8 cellular contexts compared by ENCODE assay signal in the genomic region with DNA sequence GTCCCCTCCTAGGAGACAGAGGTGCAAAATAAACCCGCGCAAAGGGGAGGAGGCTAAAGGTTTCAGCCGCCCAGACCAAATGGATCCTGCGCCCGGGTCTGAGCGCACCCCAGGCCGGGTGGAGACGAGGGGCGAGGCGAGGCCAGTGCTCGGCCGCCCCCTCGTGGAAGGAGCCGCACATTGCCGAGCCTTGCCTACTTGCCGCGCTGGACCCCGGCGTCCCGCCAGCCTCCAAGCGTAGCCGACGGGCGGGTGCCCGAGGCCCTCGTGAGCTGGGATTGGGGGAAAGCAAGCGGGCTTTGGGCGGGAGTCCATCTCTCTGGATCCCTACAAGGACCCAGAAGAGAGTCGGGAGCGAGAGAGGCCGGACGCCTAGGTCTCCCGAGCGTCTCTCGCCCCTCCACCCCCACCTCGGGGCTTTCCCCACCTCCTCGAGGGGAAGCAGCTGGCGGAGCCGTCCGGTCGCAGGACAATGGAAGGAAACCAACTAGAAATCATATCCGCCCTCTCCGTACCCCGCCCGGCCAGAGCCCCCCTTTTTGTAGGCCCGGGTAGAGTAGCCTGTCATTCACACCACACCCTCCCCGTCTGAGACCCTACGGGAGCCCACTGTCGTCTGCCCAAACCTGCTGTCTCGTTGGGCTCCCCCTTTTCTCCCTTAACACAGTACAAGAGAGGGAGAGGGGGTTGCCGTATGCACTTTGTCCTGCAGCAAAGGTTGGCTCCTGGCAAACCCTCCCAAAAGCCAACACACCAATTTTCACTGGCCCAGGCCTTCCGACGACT. TPM values are rescaled to one million over a fixed set of nuclear protein-coding genes. Genes with fewer than 3 reads are reported as not detected.
DNase-seq lines count a peak whose midpoint lies in the region; ATAC-seq and TF ChIP-seq lines count a peak whose summit lies in the region.

No MANE protein-coding gene starts in this region.

- no peak for TF ChIP-seq POLR2A in NB4 (IDR thresholded peaks at IDR 0.05; ENCODE audit: extremely low read depth, insufficient read length)
- TF ChIP-seq POLR2A in spleen (IDR thresholded peaks at IDR 0.05) = peak in 1 of 3 donors; percentile 14

- ATAC-seq in HG03571 (IDR thresholded peaks at IDR 0.05; ENCODE audit: unreplicated experiment) = no peak

- H3K36me3 Mint-ChIP-seq in MCF 10A (ENCODE audit: insufficient read depth, unreplicated experiment) = no peaks in the 10 kb centered on the region

- H3K27me3 Mint-ChIP-seq in MCF 10A (ENCODE audit: insufficient read depth, unreplicated experiment) = no peaks in the 10 kb centered on the region

- H3K4me3 Mint-ChIP-seq in MCF 10A (ENCODE audit: unreplicated experiment) = no peak overlapping the region

- H3K27me3 ChIP-seq in H7 (ENCODE audit: control insufficient read depth, insufficient read depth, low read length) (peaks cover 30% of the 10 kb centered on the region), spleen (replicated peaks in 1 of 7) (peaks cover 0 to 15% (median 0%) of the 10 kb centered on the region in 7 donors)

- intact Hi-C loops in MCF 10A (cut with micrococcal nuclease) (loop anchor here (5.0 kb wide), 1 partner anchor 355 kb away; no protein-coding TSS in a partner anchor), spleen (cut with DNase I; ENCODE audit: low total_unique reads) (loop anchor here (5.0 kb wide), 1 partner anchor 110 kb away; no protein-coding TSS in a partner anchor)

- no peaks in the 10 kb centered on the region for H3K9me3 ChIP-seq in spleen

- no peaks in the 10 kb centered on the region for H3K9me3 Mint-ChIP-seq in MCF 10A (ENCODE audit: unreplicated experiment)

- POLR2A ChIA-PET in MCF 10A (lab: Yijun Ruan, JAX) = interaction anchor here (1.0 to 2.0 kb wide), 3 partner anchors 10 to 18 kb away, joined by 3 to 15 read pairs (median 10); a partner anchor contains a TSS

- WGBS in spleen, 5 donors = 1 to 3% (median 2%) methylated on average over 48 to 53 of the region's 53 CpGs

- peaks cover 23% of the 10 kb centered on the region for H3K4me1 Mint-ChIP-seq in MCF 10A (ENCODE audit: insufficient read depth, unreplicated experiment)

- peaks cover 32 to 98% (median 61%) of the 10 kb centered on the region in 6 donors for H3K4me1 ChIP-seq in spleen

- CTCF ChIA-PET in MCF 10A (lab: Yijun Ruan, JAX) = interaction anchor here (0.6 to 5.3 kb wide), 41 partner anchors 9 to 1186 kb away, joined by 3 to 48 read pairs (median 4); a partner anchor contains a TSS

- peak overlapping the region; percentile 65 to 100 (median 93) for H3K27ac ChIP-seq in spleen

- H3K36me3 ChIP-seq in H7 (replicated peaks; ENCODE audit: control insufficient read depth, insufficient read depth, low read length) (no peaks in the 10 kb centered on the region; the same call in none of the 2 replicates), spleen (peaks cover 0 to 21% (median 0%) of the 10 kb centered on the region in 6 donors)

- TF ChIP-seq CTCF in NB4 (IDR thresholded peaks at IDR 0.05; ENCODE audit: low read depth, low read length) (peak; percentile 68), MCF 10A (IDR thresholded peaks at IDR 0.05; ENCODE audit: unreplicated experiment) (peak; percentile 84), spleen (IDR thresholded peaks at IDR 0.05 in 8 of 11, conservative IDR thresholded peaks at IDR 0.05 in 3 of 11) (peak; percentile 89 to 99 (median 97))

- H3K4me3 ChIP-seq in H7 (ENCODE audit: insufficient read depth, low read depth, low read length) = peak overlapping the region; percentile 74
- no peak overlapping the region for H3K4me3 ChIP-seq in NB4 (ENCODE audit: low read depth, low read length)
- peak overlapping the region; percentile 16 to 69 (median 36) for H3K4me3 ChIP-seq in spleen

- no peak overlapping the region for H3K27ac Mint-ChIP-seq in MCF 10A (ENCODE audit: low read depth, unreplicated experiment)

- BruUV-seq in MCF 10A (replicated peaks; lab: Mats Ljungman, UMichigan) = no TSS peak

- peak; percentile 74 for DNase-seq in ELR (ENCODE audit: low read depth)
- DNase-seq in H7 = peak; percentile 97
- DNase-seq in NB4 (ENCODE audit: low read depth) = peak; percentile 72
- DNase-seq in UCSD-AML1 (lab: John Stamatoyannopoulos, UW; ENCODE audit: unreplicated experiment) = peak; percentile 91
- peak; percentile 75 for DNase-seq in MCF 10A (ENCODE audit: unreplicated experiment)
- DNase-seq in iPS-NIHi11 (ENCODE audit: low spot score) = peak; percentile 89
- peak; percentile 97 for DNase-seq in spleen

RNA-seq across cellular contexts. Expression of a gene that starts 0.7 kb away (rescaled TPM):
- 4.9 and 8.3 TPM in 2 replicates for total RNA-seq in H7 (2014; rRNA removed; shearing (Covaris generic))
- total RNA-seq in MCF 10A (2022) = not detected in 2 replicates
- 10 to 100 TPM; 12.9 to 92.5 (median 23.2) TPM for total RNA-seq in spleen
- 10 to 100 TPM in 1 of 3 donors, 1 to 10 TPM in 2; 4.2 to 16.6 (median 6.9) TPM for polyA plus RNA-seq in spleen

RNA-seq across cellular contexts. Expression of a gene that starts 9.8 kb away (rescaled TPM):
- 180 and 238 TPM in 2 replicates for total RNA-seq in H7 (2014; rRNA removed; shearing (Covaris generic))
- total RNA-seq in MCF 10A (2022) (155 and 209 TPM in 2 replicates), spleen (100 to 1,000 TPM; 224 to 335 (median 271) TPM)
- 100 to 1,000 TPM; 369 to 504 (median 411) TPM for polyA plus RNA-seq in spleen

RNA-seq across cellular contexts. Expression of a gene that starts 13.6 kb away (rescaled TPM):
- 0.37 and 0.48 TPM in 2 replicates for total RNA-seq in H7 (2014; rRNA removed; shearing (Covaris generic))
- total RNA-seq in MCF 10A (2022) = 7.5 and 11.1 TPM in 2 replicates
- total RNA-seq in spleen = 10 to 100 TPM in 2 of 7 donors, 1 to 10 TPM in 5; 4.0 to 15.3 (median 7.6) TPM
- polyA plus RNA-seq in spleen = 1 to 10 TPM; 1.7 to 5.4 (median 1.8) TPM

RNA-seq across cellular contexts. Expression of a gene that starts 21.7 kb away (rescaled TPM):
- 0.24 and 0.37 TPM in 2 replicates for total RNA-seq in H7 (2014; rRNA removed; shearing (Covaris generic))
- total RNA-seq in MCF 10A (2022) (not detected in 2 replicates), spleen (1 to 10 TPM in 5 of 7 donors, under 1 TPM in 1, not detected in 1; 0.51 to 3.6 (median 2.9) TPM)
- 1 to 10 TPM; 1.9 to 3.9 (median 2.1) TPM for polyA plus RNA-seq in spleen

RNA-seq across cellular contexts. Expression of a gene that starts 26.3 kb away (rescaled TPM):
- 0.35 and 0.63 TPM in 2 replicates for total RNA-seq in H7 (2014; rRNA removed; shearing (Covaris generic))
- total RNA-seq in MCF 10A (2022) (not detected in 2 replicates), spleen (1 to 10 TPM in 6 of 7 donors, under 1 TPM in 1; 0.79 to 2.5 (median 1.4) TPM)
- under 1 TPM; 0.15 to 0.35 (median 0.30) TPM for polyA plus RNA-seq in spleen
